ENCODE assay signal across 31 cellular contexts in genomic region chr6:7121704-7122241, GRCh38. TPM values are rescaled to one million over a fixed set of nuclear protein-coding genes. Genes with fewer than 3 reads are reported as not detected.
DNase-seq lines count a peak whose midpoint lies in the region; ATAC-seq, FAIRE-seq and TF ChIP-seq lines count a peak whose summit lies in the region.
"Had no signal": no experiment of that assay in that cellular context is flagged by ENCODE, and none has a peak within 500 bp of the region (broad histone marks: within the 10 kb centered on the region; RNA-seq: fewer than 3 reads in every experiment).

No MANE protein-coding gene starts in this region.

- H2AFZ ChIP-seq in PC-3 (ENCODE audit: low read length) = no peak overlapping the region

- H3K27me3 ChIP-seq in esophagus squamous epithelium = no peaks in the 10 kb centered on the region
- H3K27me3 ChIP-seq in pancreas = no peaks in the 10 kb centered on the region
- no peaks in the 10 kb centered on the region for H3K27me3 ChIP-seq in SJCRH30
- H3K27me3 ChIP-seq in PC-3 (ENCODE audit: low read length) = no peaks in the 10 kb centered on the region
- H3K27me3 ChIP-seq: neutrophil, sigmoid colon, tibial artery had no signal

- H3K4me2 ChIP-seq in PC-3 (ENCODE audit: low read length) = no peak overlapping the region

- WGBS in esophagus squamous epithelium, 2 donors = 78 to 83% methylated on average over 5 to 7 of the region's 7 CpGs
- 41% methylated on average over 7 of the region's 7 CpGs for WGBS in pancreas, 2 donors

- H3F3A ChIP-seq in PC-3 (ENCODE audit: low read length, unreplicated experiment) = no peaks in the 10 kb centered on the region

- H4K20me1 ChIP-seq in PC-3 (ENCODE audit: low read length) = peaks cover 33% of the 10 kb centered on the region

- POLR2A ChIA-PET in PC-3 (lab: Charles Lee; ENCODE audit: unreplicated experiment) = no interaction called here

- no peak for TF ChIP-seq POLR2A in esophagus squamous epithelium (IDR thresholded peaks at IDR 0.05)

- H3K4me3 ChIP-seq in esophagus squamous epithelium (no peak overlapping the region), pancreas (no peak overlapping the region), SJCRH30 (no peak overlapping the region), PC-3 (ENCODE audit: low read length) (no peak overlapping the region)
- H3K4me3 ChIP-seq: prostate gland, sigmoid colon, tibial artery had no signal

- H3K9me3 ChIP-seq in esophagus squamous epithelium = no peaks in the 10 kb centered on the region
- H3K9me3 ChIP-seq in pancreas = no peaks in the 10 kb centered on the region
- H3K9me3 ChIP-seq in SJCRH30 (replicated peaks) = no peaks in the 10 kb centered on the region
- no peaks in the 10 kb centered on the region for H3K9me3 ChIP-seq in PC-3 (ENCODE audit: low read length)
- H3K9me3 ChIP-seq: neutrophil, prostate gland, sigmoid colon, tibial artery had no signal

- peak; percentile 85 to 94 (median 88) for ATAC-seq in pancreas
- ATAC-seq in HG02973 (IDR thresholded peaks at IDR 0.05; ENCODE audit: unreplicated experiment) = no peak
- ATAC-seq in PC-3 = no peak
- ATAC-seq: activated CD8-positive, alpha-beta T cell treated with anti-CD3 and anti-CD28 coated beads, Interleukin-2, amount 10 ng/mL, durations not matched to agents 7 days and 5 days; left colon had no signal

- H3K36me3 ChIP-seq in esophagus squamous epithelium = peaks cover 0 to 48% (median 0%) of the 10 kb centered on the region in 3 donors
- no peaks in the 10 kb centered on the region for H3K36me3 ChIP-seq in pancreas
- no peaks in the 10 kb centered on the region for H3K36me3 ChIP-seq in SJCRH30
- H3K36me3 ChIP-seq in PC-3 (ENCODE audit: low read depth, low read length) = peaks cover 13% of the 10 kb centered on the region
- H3K36me3 ChIP-seq: prostate gland, sigmoid colon, tibial artery had no signal

- no peaks in the 10 kb centered on the region for H3K9me2 ChIP-seq in PC-3 (replicated peaks; ENCODE audit: low read length)

- no peak for FAIRE-seq in pancreas (lab: Jason Lieb, UNC)
- FAIRE-seq: colon, RCC 7860 had no signal

- H3K9ac ChIP-seq in PC-3 (ENCODE audit: low read length) = no peak overlapping the region

- H3K79me2 ChIP-seq in PC-3 (ENCODE audit: low read length) = peaks cover 100% of the 10 kb centered on the region

- peaks cover under 1 to 82% (median 28%) of the 10 kb centered on the region in 3 donors for H3K4me1 ChIP-seq in esophagus squamous epithelium
- H3K4me1 ChIP-seq in pancreas = peaks cover 12 to 18% (median 16%) of the 10 kb centered on the region in 3 donors
- H3K4me1 ChIP-seq in SJCRH30 = no peaks in the 10 kb centered on the region
- H3K4me1 ChIP-seq in PC-3 (ENCODE audit: insufficient read depth, low read length) = peaks cover 8% of the 10 kb centered on the region; the same call in 1 of the 2 replicates
- H3K4me1 ChIP-seq: prostate gland had no signal

- intact Hi-C loops in esophagus squamous epithelium (cut with DNase I) (no loop called here), pancreas (cut with DNase I) (no loop called here), PC-3 (cut with micrococcal nuclease) (no loop called here)

- CTCF ChIA-PET in PC-3 (lab: Charles Lee) = no interaction called here

- BruUV-seq in PC-3 (replicated peaks; lab: Mats Ljungman, UMichigan) = no TSS peak

- H3K27ac ChIP-seq in esophagus squamous epithelium (peak overlapping the region in 3 of 4 donors; percentile 2 to 99 (median 97)), pancreas (peak overlapping the region in 2 of 4 donors; percentile 25 to 67), SJCRH30 (no peak overlapping the region), PC-3 (ENCODE audit: low read length) (no peak overlapping the region)
- H3K27ac ChIP-seq: 22Rv1, prostate gland, sigmoid colon, tibial artery had no signal

- DNase-seq in DMS79 (lab: John Stamatoyannopoulos, UW) = peak; percentile 30
- DNase-seq in DMS79 treated with DMSO at 0.1 percent for 48 hours (lab: John Stamatoyannopoulos, UW) = no peak
- DNase-seq in NCI-H2029 (lab: John Stamatoyannopoulos, UW) = peak; percentile 88
- no peak for DNase-seq in esophagus squamous epithelium (lab: John Stamatoyannopoulos, UW)
- DNase-seq in pancreas = peak in 4 of 6 donors; percentile 59 to 83 (median 65)
- DNase-seq in SJCRH30 = no peak
- DNase-seq in PC-3 = no peak
- DNase-seq: activated CD4-positive, alpha-beta T cell treated with anti-CD3 and anti-CD28 coated beads for 4 hours; activated CD8-positive, alpha-beta T cell treated with anti-CD3 and anti-CD28 coated beads, Interleukin-2, amount 10 ng/mL, durations not matched to agents 7 days and 5 days; activated effector memory CD4-positive, alpha-beta T cell treated with Interleukin-2 at 50 U/mL for 16 hours; activated T-cell treated with anti-CD3 and anti-CD28 coated beads, Interleukin-2, amount 50 U/mL, for 1 hour; anterior cingulate cortex; C1 segment of cervical spinal cord; GF-D8; hypothalamus; immature natural killer cell; left colon; MV-4-11; NCI-H1694 treated with DMSO at 0.1 percent for 48 hours; NCI-H345; SIG-M5; sigmoid colon; stimulated activated CD4-positive, alpha-beta T cell treated with anti-CD3 and anti-CD28 coated beads, Interleukin-12 subunit alpha, Interleukin-12 subunit beta, amount 100 ng/mL, for 4 hours; stimulated activated CD4-positive, alpha-beta T cell treated with anti-CD3 and anti-CD28 coated beads, Interleukin-2, amount 100 ng/mL, for 48 hours; tibial artery had no signal

- TF ChIP-seq CTCF in esophagus squamous epithelium (IDR thresholded peaks at IDR 0.05) (no peak), pancreas (IDR thresholded peaks at IDR 0.05) (no peak), PC-3 (conservative IDR thresholded peaks at IDR 0.05; ENCODE audit: low read depth, low read length) (no peak)

RNA-seq across cellular contexts. Expression of gene RREB1, which starts 14.0 kb away (rescaled TPM):
- total RNA-seq in esophagus squamous epithelium (10 to 100 TPM; 41.7 to 79.6 (median 57.5) TPM), pancreas (10 to 100 TPM; 22.7 to 45.3 (median 30.5) TPM), PC-3 (2014; rRNA removed) (26.0 and 31.8 TPM in 2 replicates)
- 10 to 100 TPM in 1 of 2 donors, 1 to 10 TPM in 1; 8.9 to 12.4 TPM for polyA plus RNA-seq in pancreas
- total RNA-seq in SJCRH30 (2014; rRNA removed; shearing (Covaris generic)) = 12.3 and 13.4 TPM in 2 replicates

Comparison
In these comparisons a context has a peak if more than half of its experiments do, and no peak if none do; other contexts are left out.
1. DNase-seq: peak in DMS79 (single experiment), NCI-H2029 (single experiment) and pancreas (4 of 6); none in DMS79 treated with DMSO at 0.1 percent for 48 hours (single experiment), esophagus squamous epithelium (single experiment), SJCRH30 (0 of 2) and PC-3 (single experiment).
2. H3K27ac ChIP-seq: peak in esophagus squamous epithelium (3 of 4); none in SJCRH30 (single experiment) and PC-3 (single experiment).
3. ATAC-seq: peak in pancreas (4 of 4); none in HG02973 (single experiment) and PC-3 (single experiment).